ENCODE assay signal across 6 cellular contexts in the genomic region with DNA sequence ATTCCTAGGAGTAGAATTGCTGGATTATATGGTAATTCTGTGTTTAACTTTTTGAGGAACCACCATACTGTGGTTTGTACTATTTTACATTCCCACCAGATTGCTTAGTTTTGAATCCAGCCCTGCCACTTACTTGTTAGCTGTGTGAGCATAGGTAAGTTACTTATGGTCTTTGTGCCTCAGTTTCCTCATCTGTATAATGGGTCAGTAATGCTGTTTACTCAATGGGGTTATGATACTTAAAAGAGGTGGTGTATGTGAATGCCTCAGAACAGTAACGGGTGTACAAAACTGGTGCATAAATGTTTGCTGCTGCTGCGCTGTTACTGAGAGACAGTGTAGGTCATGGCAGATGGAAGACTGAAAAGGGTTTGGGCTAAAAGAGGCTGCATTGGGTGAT.
"Had no signal": no experiment of that assay in that cellular context is flagged by ENCODE, and none has a peak within 500 bp of the region (broad histone marks: within the 10 kb centered on the region; RNA-seq: fewer than 3 reads in every experiment).

No MANE protein-coding gene starts in this region.

- FAIRE-seq: HTR-8/SVneo had no signal

- H3K4me2 ChIP-seq: KMS-11 had no signal

- H3K9ac ChIP-seq: KMS-11 had no signal

- H3K27ac ChIP-seq: HL-60, KMS-11 had no signal

- DNase-seq: IMR-90, KBM-7, KG1 had no signal
